8 cellular contexts compared by ENCODE assay signal in genomic region chr19:57708641-57709354, GRCh38. TPM values are rescaled to one million over a fixed set of nuclear protein-coding genes. Genes with fewer than 3 reads are reported as not detected.
A peak's percentile ranks its signal among the peaks of the same experiment; 100 is the strongest.
DNase-seq lines count a peak whose midpoint lies in the region; ATAC-seq, FAIRE-seq and TF ChIP-seq lines count a peak whose summit lies in the region.

Gene ZNF154, minus strand, starts transcription at chr19:57709204. Its CDS starts 233 bp downstream, at chr19:57708971.

- H3K36me3 Mint-ChIP-seq in activated naive CD4-positive, alpha-beta T cell treated with anti-CD3 and anti-CD28 coated beads, Interleukin-2, amount 50 U/mL, for 24 hours, result peaks cover 55% of the 10 kb centered on the region
- H3K36me3 Mint-ChIP-seq in type B pancreatic cell (peaks cover 53% of the 10 kb centered on the region), Calu3 (ENCODE audit: insufficient read depth, unreplicated experiment) (peaks cover 3% of the 10 kb centered on the region)

- H4K20me1 ChIP-seq in neural cell (ENCODE audit: insufficient read depth), result no peaks in the 10 kb centered on the region

- no peaks in the 10 kb centered on the region for H3F3A ChIP-seq in neural cell (ENCODE audit: insufficient read depth, low read length, poor library complexity, severe bottlenecking)

- peak; percentile 42 for TF ChIP-seq EP300 in neural cell (conservative IDR thresholded peaks at IDR 0.05; ENCODE audit: poor library complexity, severe bottlenecking)

- H3K9me2 ChIP-seq in neural cell (ENCODE audit: insufficient read depth, low read length), result no peaks in the 10 kb centered on the region

- no peak for TF ChIP-seq RAD21 in neural cell (conservative IDR thresholded peaks at IDR 0.05)

- no peaks in the 10 kb centered on the region for H3K9me3 ChIP-seq in neural cell (ENCODE audit: low read length)

- H3K9me3 Mint-ChIP-seq in activated naive CD4-positive, alpha-beta T cell treated with anti-CD3 and anti-CD28 coated beads, Interleukin-2, amount 50 U/mL, for 24 hours, result peaks cover 43% of the 10 kb centered on the region
- peaks cover 44% of the 10 kb centered on the region for H3K9me3 Mint-ChIP-seq in type B pancreatic cell
- peaks cover 23% of the 10 kb centered on the region for H3K9me3 Mint-ChIP-seq in Calu3 (ENCODE audit: low read depth, unreplicated experiment)

- H3K4me3 ChIP-seq in neural cell (ENCODE audit: low read length), result peak within 1 kb of the TSS; percentile 92

- TF ChIP-seq CTCF in neural cell (IDR thresholded peaks at IDR 0.05; ENCODE audit: poor library complexity, severe bottlenecking) (no peak), type B pancreatic cell (conservative IDR thresholded peaks at IDR 0.05) (no peak), Calu3 (IDR thresholded peaks at IDR 0.05; ENCODE audit: unreplicated experiment) (no peak)

- no peak for ATAC-seq in GM21619 (IDR thresholded peaks at IDR 0.05; ENCODE audit: unreplicated experiment)

- CTCF ChIA-PET in Calu3 (lab: Charles Lee), result no interaction called here

- H2AFZ ChIP-seq in neural cell (ENCODE audit: low read depth, low read length), result peak within 1 kb of the TSS; percentile 76

- H3K9ac ChIP-seq in neural cell (ENCODE audit: low read length), result peak within 1 kb of the TSS; percentile 96

- peaks cover 41% of the 10 kb centered on the region for H3K79me2 ChIP-seq in neural cell (replicated peaks; ENCODE audit: insufficient read depth, low read length)

- DNase-seq in HPDE6-E6E7 (ENCODE audit: extremely low spot score) (peak; percentile 83), glomerular endothelial cell (ENCODE audit: extremely low read depth, low read depth, low spot score) (peak; percentile 33), type B pancreatic cell (ENCODE audit: extremely low spot score, unreplicated experiment) (peak; percentile 69), RCC 7860 (ENCODE audit: low spot score) (no peak), Calu3 (no peak)

- intact Hi-C loops in Calu3 (cut with micrococcal nuclease; ENCODE audit: unreplicated experiment), result no loop called here

- peaks cover 5% of the 10 kb centered on the region for H3K36me3 ChIP-seq in neural cell (ENCODE audit: insufficient read depth, low read length)

- H3K27ac Mint-ChIP-seq in activated naive CD4-positive, alpha-beta T cell treated with anti-CD3 and anti-CD28 coated beads, Interleukin-2, amount 50 U/mL, for 24 hours, result peak within 1 kb of the TSS; percentile 89
- H3K27ac Mint-ChIP-seq in type B pancreatic cell, result peak within 1 kb of the TSS; percentile 91
- H3K27ac Mint-ChIP-seq in Calu3 (ENCODE audit: unreplicated experiment), result no peak within 1 kb of the TSS

- peak within 1 kb of the TSS; percentile 78 for H3K4me2 ChIP-seq in neural cell (ENCODE audit: low read length)

- FAIRE-seq in RCC 7860 (lab: Jason Lieb, UNC), result no peak

- no TSS peak for BruUV-seq in Calu3 (replicated peaks; lab: Mats Ljungman, UMichigan)

- peaks cover 14% of the 10 kb centered on the region for H3K27me3 Mint-ChIP-seq in activated naive CD4-positive, alpha-beta T cell treated with anti-CD3 and anti-CD28 coated beads, Interleukin-2, amount 50 U/mL, for 24 hours
- peaks cover 3% of the 10 kb centered on the region for H3K27me3 Mint-ChIP-seq in type B pancreatic cell
- H3K27me3 Mint-ChIP-seq in Calu3 (ENCODE audit: unreplicated experiment), result no peaks in the 10 kb centered on the region

- H3K27ac ChIP-seq in neural cell (ENCODE audit: low read length), result peak within 1 kb of the TSS; percentile 95

- H3K4me3 Mint-ChIP-seq in activated naive CD4-positive, alpha-beta T cell treated with anti-CD3 and anti-CD28 coated beads, Interleukin-2, amount 50 U/mL, for 24 hours, result peak within 1 kb of the TSS; percentile 88
- peak within 1 kb of the TSS; percentile 93 for H3K4me3 Mint-ChIP-seq in type B pancreatic cell
- no peak within 1 kb of the TSS for H3K4me3 Mint-ChIP-seq in Calu3 (ENCODE audit: low read depth, unreplicated experiment)

- peaks cover 21% of the 10 kb centered on the region for H3K4me1 Mint-ChIP-seq in activated naive CD4-positive, alpha-beta T cell treated with anti-CD3 and anti-CD28 coated beads, Interleukin-2, amount 50 U/mL, for 24 hours
- peaks cover 17% of the 10 kb centered on the region for H3K4me1 Mint-ChIP-seq in type B pancreatic cell (ENCODE audit: unreplicated experiment)
- no peaks in the 10 kb centered on the region for H3K4me1 Mint-ChIP-seq in Calu3 (ENCODE audit: low read depth, unreplicated experiment)

- H3K27me3 ChIP-seq in neural cell (ENCODE audit: insufficient read depth, low read depth, low read length), result no peaks in the 10 kb centered on the region

TF ChIP-seq in neural cell, 6 proteins besides CTCF, POLR2A, EP300 and RAD21:
- TF ChIP-seq MXI1 (conservative IDR thresholded peaks at IDR 0.05; ENCODE audit: poor library complexity, severe bottlenecking) (peak; percentile 65), SMC3 (conservative IDR thresholded peaks at IDR 0.05; ENCODE audit: poor library complexity) (peak; percentile 27), POLR2AphosphoS5 (IDR thresholded peaks at IDR 0.05) (peak; percentile 79), TAF1 (IDR thresholded peaks at IDR 0.05; ENCODE audit: low read depth) (peak; percentile 76), REST (IDR thresholded peaks at IDR 0.05; ENCODE audit: borderline replicate concordance) (peak; percentile 83), EZH2 (IDR thresholded peaks at IDR 0.05; ENCODE audit: borderline replicate concordance, insufficient read depth, low read length, poor library complexity, severe bottlenecking) (no peak)

RNA-seq across cellular contexts. Expression of gene ZNF154, which starts in this region (rescaled TPM):
- total RNA-seq in glomerular endothelial cell, result 1.1 and 4.2 TPM in 2 replicates
- 25.1 and 25.5 TPM in 2 replicates for polyA plus RNA-seq in neural cell
- polyA minus RNA-seq in neural cell, result 52.3 and 55.9 TPM in 2 replicates
- 13.2 and 15.4 TPM in 2 replicates for total RNA-seq in type B pancreatic cell (ENCODE audit: low replicate concordance)
- not detected in 2 replicates for total RNA-seq in Calu3 (2022)

Comparison
In these comparisons a context has a peak if more than half of its experiments do, and no peak if none do; other contexts are left out.
1. DNase-seq: peak in HPDE6-E6E7 (single experiment), glomerular endothelial cell (single experiment) and type B pancreatic cell (single experiment); none in RCC 7860 (single experiment) and Calu3 (single experiment).